1 cellular context compared by ENCODE assay signal in genomic region chr15:40281057-40281850, GRCh38.
TF ChIP-seq lines count a peak whose summit lies in the region.

No MANE protein-coding gene starts in this region.

TF ChIP-seq in H1, 55 proteins besides CTCF, POLR2A, EP300 and RAD21:
- TF ChIP-seq CHD7 (IDR thresholded peaks at IDR 0.05; ENCODE audit: insufficient replicate concordance, low read length) (no peak), MAX (IDR thresholded peaks at IDR 0.05) (peak; percentile 49), KDM4A (IDR thresholded peaks at IDR 0.05; ENCODE audit: low read depth, low read length, severe bottlenecking) (no peak), EZH2 (IDR thresholded peaks at IDR 0.05; ENCODE audit: low read depth, low read length, severe bottlenecking) (peak; percentile 66), RNF2 (IDR thresholded peaks at IDR 0.05; ENCODE audit: borderline replicate concordance, low read depth, low read length, missing control alignments, poor library complexity, severe bottlenecking) (peak; percentile 41), SUZ12 (IDR thresholded peaks at IDR 0.05; ENCODE audit: low read length) (peak; percentile 80; the same call in 1 of the 2 replicates)
